35 cellular contexts compared by ENCODE assay signal in genomic region chr21:29254550-29254949, GRCh38.
"Had no signal": no experiment of that assay in that cellular context is flagged by ENCODE, and none has a peak within 500 bp of the region (broad histone marks: within the 10 kb centered on the region; RNA-seq: fewer than 3 reads in every experiment).

No MANE protein-coding gene starts in this region.

- H3K4me3 ChIP-seq: MG63 had no signal

- H3K9ac ChIP-seq: KMS-11 had no signal

- H3K27me3 ChIP-seq: MG63 had no signal

- H3K36me3 ChIP-seq: MG63 had no signal

- H3K4me2 ChIP-seq: KMS-11 had no signal

- H3K27ac ChIP-seq: KMS-11 had no signal

- DNase-seq: Karpas-422, Kasumi-1, MG63, MM.1S, MV-4-11, NCI-H1048, NCI-H1092, NCI-H1092 treated with DMSO at 0.1 percent for 48 hours, NCI-H1105, NCI-H1105 treated with DMSO at 0.1 percent for 48 hours, NCI-H1417, NCI-H1417 treated with DMSO at 0.1 percent for 48 hours, NCI-H1436, NCI-H1436 treated with DMSO at 0.1 percent for 48 hours, NCI-H146, NCI-H1694, NCI-H1694 treated with DMSO at 0.1 percent for 48 hours, NCI-H187, NCI-H187 treated with DMSO at 0.1 percent for 48 hours, NCI-H1930, NCI-H2029, NCI-H2029 treated with DMSO at 0.1 percent for 48 hours, NCI-H2081, NCI-H2081 treated with DMSO at 0.1 percent for 48 hours, NCI-H2107, NCI-H2171, NCI-H2171 treated with DMSO at 0.1 percent for 48 hours, NCI-H2227 treated with DMSO at 0.1 percent for 48 hours, NCI-H226, NCI-H345, NCI-H446, NCI-H446 treated with DMSO at 0.1 percent for 48 hours, NCI-H510A, NCI-H510A treated with DMSO at 0.1 percent for 48 hours had no signal
